ENCODE assay signal across 19 cellular contexts in genomic region chr16:3084969-3085670, GRCh38. TPM values are rescaled to one million over a fixed set of nuclear protein-coding genes. Genes with fewer than 3 reads are reported as not detected.
DNase-seq lines count a peak whose midpoint lies in the region; ATAC-seq and TF ChIP-seq lines count a peak whose summit lies in the region.
"Had no signal": no experiment of that assay in that cellular context is flagged by ENCODE, and none has a peak within 500 bp of the region (broad histone marks: within the 10 kb centered on the region; RNA-seq: fewer than 3 reads in every experiment).

No MANE protein-coding gene starts in this region.

- no peak for TF ChIP-seq CTCF in heart right ventricle (IDR thresholded peaks at IDR 0.05)
- TF ChIP-seq CTCF in endothelial cell (IDR thresholded peaks at IDR 0.05; ENCODE audit: unreplicated experiment): no peak

- H3K4me3 Mint-ChIP-seq in T-helper 1 cell treated with Interleukin-12 subunit alpha and Interleukin-12 subunit beta and Interleukin-4 antibody, amounts not matched to agents 30 μg/mL and 1 μg/mL, for 36 hours: peak overlapping the region; percentile 58
- H3K4me3 Mint-ChIP-seq in endothelial cell (ENCODE audit: unreplicated experiment): peak overlapping the region; percentile 10
- no peak overlapping the region for H3K4me3 Mint-ChIP-seq in stimulated activated naive B cell treated with anti-CD40 and anti-IgM and Interleukin-4, amounts not matched to agents 10 μg/mL and 1 μg/mL and 100 μg/mL, for 72 hours

- no peaks in the 10 kb centered on the region for H3K27me3 Mint-ChIP-seq in T-helper 1 cell treated with Interleukin-12 subunit alpha and Interleukin-12 subunit beta and Interleukin-4 antibody, amounts not matched to agents 30 μg/mL and 1 μg/mL, for 36 hours (ENCODE audit: low read depth)
- H3K27me3 Mint-ChIP-seq in endothelial cell (ENCODE audit: unreplicated experiment): peaks cover 8% of the 10 kb centered on the region
- H3K27me3 Mint-ChIP-seq in stimulated activated naive B cell treated with anti-CD40 and anti-IgM and Interleukin-4, amounts not matched to agents 10 μg/mL and 1 μg/mL and 100 μg/mL, for 72 hours: peaks cover 15 to 18% of the 10 kb centered on the region in 2 donors

- H3K9me3 ChIP-seq in heart right ventricle: no peaks in the 10 kb centered on the region

- no peak for DNase-seq in T-helper 1 cell
- DNase-seq in heart right ventricle: no peak
- DNase-seq in cardiac septum (ENCODE audit: low spot score): no peak
- DNase-seq in endothelial cell (ENCODE audit: low spot score): no peak
- DNase-seq in stimulated activated naive B cell treated with anti-CD40 and anti-IgM and Interleukin-4, amounts not matched to agents 10 μg/mL and 1 μg/mL and 100 μg/mL, for 72 hours: no peak
- DNase-seq: C1 segment of cervical spinal cord, DMS79 treated with DMSO at 0.1 percent for 48 hours, GDM1, NCI-H1436 treated with DMSO at 0.1 percent for 48 hours, NCI-H2081 treated with DMSO at 0.1 percent for 48 hours, NCI-H524, RPMI8226 had no signal

- H3K4me3 ChIP-seq in heart right ventricle: peak overlapping the region in 1 of 10 donors; percentile 58

- ATAC-seq in heart right ventricle (no peak), HG03432 (IDR thresholded peaks at IDR 0.05; ENCODE audit: unreplicated experiment) (no peak), HG02884 (IDR thresholded peaks at IDR 0.05; ENCODE audit: unreplicated experiment) (no peak)
- no peak for ATAC-seq in stimulated activated naive B cell treated with anti-CD40 and anti-IgM and Interleukin-4, amounts not matched to agents 10 μg/mL and 1 μg/mL and 100 μg/mL, for 72 hours (replicated peaks)
- ATAC-seq: HCT116 had no signal

- peaks cover 7% of the 10 kb centered on the region for H3K9me3 Mint-ChIP-seq in T-helper 1 cell treated with Interleukin-12 subunit alpha and Interleukin-12 subunit beta and Interleukin-4 antibody, amounts not matched to agents 30 μg/mL and 1 μg/mL, for 36 hours
- no peaks in the 10 kb centered on the region for H3K9me3 Mint-ChIP-seq in endothelial cell (ENCODE audit: unreplicated experiment)
- no peaks in the 10 kb centered on the region for H3K9me3 Mint-ChIP-seq in stimulated activated naive B cell treated with anti-CD40 and anti-IgM and Interleukin-4, amounts not matched to agents 10 μg/mL and 1 μg/mL and 100 μg/mL, for 72 hours
- H3K9me3 Mint-ChIP-seq: IgD-negative memory B cell had no signal

- H3K4me1 Mint-ChIP-seq in T-helper 1 cell treated with Interleukin-12 subunit alpha and Interleukin-12 subunit beta and Interleukin-4 antibody, amounts not matched to agents 30 μg/mL and 1 μg/mL, for 36 hours (ENCODE audit: low read depth): peaks cover 44% of the 10 kb centered on the region
- peaks cover 43% of the 10 kb centered on the region for H3K4me1 Mint-ChIP-seq in endothelial cell (ENCODE audit: unreplicated experiment)
- H3K4me1 Mint-ChIP-seq in stimulated activated naive B cell treated with anti-CD40 and anti-IgM and Interleukin-4, amounts not matched to agents 10 μg/mL and 1 μg/mL and 100 μg/mL, for 72 hours: peaks cover 3 to 8% of the 10 kb centered on the region in 2 donors
- H3K4me1 Mint-ChIP-seq: IgD-negative memory B cell had no signal

- WGBS in heart right ventricle, 2 donors: 74 to 81% methylated on average over 7 of the region's 7 CpGs

- peak overlapping the region in 7 of 10 donors; percentile 18 to 96 (median 89) for H3K27ac ChIP-seq in heart right ventricle
- H3K27ac ChIP-seq: 22Rv1 had no signal

- peaks cover 0 to 42% (median 38%) of the 10 kb centered on the region in 9 donors for H3K4me1 ChIP-seq in heart right ventricle

- peaks cover 0 to 9% (median 0%) of the 10 kb centered on the region in 9 donors for H3K36me3 ChIP-seq in heart right ventricle

- no peaks in the 10 kb centered on the region for H3K27me3 ChIP-seq in heart right ventricle

- H3K36me3 Mint-ChIP-seq in T-helper 1 cell treated with Interleukin-12 subunit alpha and Interleukin-12 subunit beta and Interleukin-4 antibody, amounts not matched to agents 30 μg/mL and 1 μg/mL, for 36 hours (ENCODE audit: low read depth): peaks cover 17% of the 10 kb centered on the region
- H3K36me3 Mint-ChIP-seq in endothelial cell (ENCODE audit: low read depth, unreplicated experiment): no peaks in the 10 kb centered on the region
- H3K36me3 Mint-ChIP-seq in stimulated activated naive B cell treated with anti-CD40 and anti-IgM and Interleukin-4, amounts not matched to agents 10 μg/mL and 1 μg/mL and 100 μg/mL, for 72 hours: no peaks in the 10 kb centered on the region
- H3K36me3 Mint-ChIP-seq: IgD-negative memory B cell had no signal

- intact Hi-C loops in heart right ventricle (cut with DNase I) (no loop called here), cardiac septum (cut with DNase I) (no loop called here)

- H3K27ac Mint-ChIP-seq in T-helper 1 cell treated with Interleukin-12 subunit alpha and Interleukin-12 subunit beta and Interleukin-4 antibody, amounts not matched to agents 30 μg/mL and 1 μg/mL, for 36 hours: peak overlapping the region; percentile 60
- peak overlapping the region; percentile 19 for H3K27ac Mint-ChIP-seq in endothelial cell (ENCODE audit: unreplicated experiment)
- H3K27ac Mint-ChIP-seq in stimulated activated naive B cell treated with anti-CD40 and anti-IgM and Interleukin-4, amounts not matched to agents 10 μg/mL and 1 μg/mL and 100 μg/mL, for 72 hours: peak overlapping the region; percentile 47
- H3K27ac Mint-ChIP-seq: IgD-negative memory B cell had no signal

RNA-seq across cellular contexts. Expression of gene ZSCAN10, which starts 14.0 kb away (rescaled TPM):
- total RNA-seq in heart right ventricle: not detected
- under 1 TPM; 0.01 to 0.07 TPM for polyA plus RNA-seq in heart right ventricle
- total RNA-seq in cardiac septum: not detected
- total RNA-seq in endothelial cell (ENCODE audit: unreplicated experiment): 50.7 TPM
- total RNA-seq: HT-29 had no signal
- polyA plus RNA-seq: IgD-negative memory B cell had no signal

RNA-seq across cellular contexts. Expression of gene IL32, which starts 19.7 kb away (rescaled TPM):
- 100 to 1,000 TPM in 1 of 10 donors, 10 to 100 TPM in 9; 23.4 to 204 (median 45.4) TPM for total RNA-seq in heart right ventricle
- 100 to 1,000 TPM in 1 of 2 donors, 10 to 100 TPM in 1; 80.6 to 116 TPM for polyA plus RNA-seq in heart right ventricle
- 32.3 TPM for total RNA-seq in cardiac septum
- total RNA-seq in endothelial cell (ENCODE audit: unreplicated experiment): 1.7 TPM

RNA-seq across cellular contexts. Expression of gene ZNF205, which starts 27.3 kb away (rescaled TPM):
- 1 to 10 TPM; 5.8 to 9.0 (median 7.6) TPM for total RNA-seq in heart right ventricle
- polyA plus RNA-seq in heart right ventricle: 10 to 100 TPM; 13.8 to 26.9 TPM
- 6.5 TPM for total RNA-seq in cardiac septum
- 22.8 TPM for total RNA-seq in endothelial cell (ENCODE audit: unreplicated experiment)
- polyA plus RNA-seq: IgD-negative memory B cell had no signal

RNA-seq across cellular contexts. Expression of gene MMP25, which starts 38.8 kb away (rescaled TPM):
- total RNA-seq in heart right ventricle (1 to 10 TPM in 5 of 10 donors, under 1 TPM in 5; 0.26 to 3.9 (median 1.2) TPM), cardiac septum (3.0 TPM), endothelial cell (ENCODE audit: unreplicated experiment) (5.4 TPM)
- under 1 TPM; 0.30 to 0.95 TPM for polyA plus RNA-seq in heart right ventricle
- total RNA-seq: HT-29 had no signal

RNA-seq across cellular contexts. Expression of gene BICDL2, which starts 48.4 kb away (rescaled TPM):
- not detected for total RNA-seq in heart right ventricle
- under 1 TPM in 1 of 2 donors, not detected in 1; 0.04 TPM for polyA plus RNA-seq in heart right ventricle
- not detected for total RNA-seq in cardiac septum
- 0.13 TPM for total RNA-seq in endothelial cell (ENCODE audit: unreplicated experiment)
- polyA plus RNA-seq: IgD-negative memory B cell had no signal

Comparison
In these comparisons a context has a peak if more than half of its experiments do, and no peak if none do; other contexts are left out.
1. H3K4me3 Mint-ChIP-seq: peak in T-helper 1 cell treated with Interleukin-12 subunit alpha and Interleukin-12 subunit beta and Interleukin-4 antibody, amounts not matched to agents 30 μg/mL and 1 μg/mL, for 36 hours (single experiment) and endothelial cell (single experiment); none in stimulated activated naive B cell treated with anti-CD40 and anti-IgM and Interleukin-4, amounts not matched to agents 10 μg/mL and 1 μg/mL and 100 μg/mL, for 72 hours (0 of 2).
2. RNA of gene ZSCAN10, which starts 14.0 kb away (total RNA-seq): 50.7 TPM in endothelial cell (single experiment); not detected in cardiac septum (single experiment) and not detected in heart right ventricle; every median in the first group is over 10 times any median in the second.
3. Peak in every context shown above with its lines, with median percentiles within 50 percentile points of each other: H3K27ac Mint-ChIP-seq.